In the genomic region with DNA sequence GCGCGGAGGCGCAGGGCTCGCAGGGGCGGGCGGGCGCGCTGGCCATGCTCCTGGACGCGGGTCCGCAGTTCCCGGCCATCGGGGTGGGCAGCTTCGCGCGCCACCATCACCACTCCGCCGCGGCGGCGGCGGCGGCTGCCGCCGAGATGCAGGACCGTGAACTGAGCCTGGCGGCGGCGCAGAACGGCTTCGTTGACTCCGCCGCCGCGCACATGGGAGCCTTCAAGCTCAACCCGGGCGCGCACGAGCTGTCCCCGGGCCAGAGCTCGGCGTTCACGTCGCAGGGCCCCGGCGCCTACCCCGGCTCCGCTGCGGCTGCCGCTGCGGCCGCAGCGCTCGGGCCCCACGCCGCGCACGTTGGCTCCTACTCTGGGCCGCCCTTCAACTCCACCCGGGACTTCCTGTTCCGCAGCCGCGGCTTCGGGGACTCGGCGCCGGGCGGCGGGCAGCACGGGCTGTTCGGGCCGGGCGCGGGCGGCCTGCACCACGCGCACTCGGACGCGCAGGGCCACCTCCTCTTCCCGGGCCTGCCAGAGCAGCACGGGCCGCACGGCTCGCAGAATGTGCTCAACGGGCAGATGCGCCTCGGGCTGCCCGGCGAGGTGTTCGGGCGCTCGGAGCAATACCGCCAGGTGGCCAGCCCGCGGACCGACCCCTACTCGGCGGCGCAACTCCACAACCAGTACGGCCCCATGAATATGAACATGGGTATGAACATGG, we compare ENCODE assay signal across 1 cellular context.
TF ChIP-seq lines count a peak whose summit lies in the region.

No MANE protein-coding gene starts in this region.

TF ChIP-seq in HepG2, 621 proteins besides CTCF, POLR2A, EP300 and RAD21 (continued from another document):
- TF ChIP-seq, protein P1, sequence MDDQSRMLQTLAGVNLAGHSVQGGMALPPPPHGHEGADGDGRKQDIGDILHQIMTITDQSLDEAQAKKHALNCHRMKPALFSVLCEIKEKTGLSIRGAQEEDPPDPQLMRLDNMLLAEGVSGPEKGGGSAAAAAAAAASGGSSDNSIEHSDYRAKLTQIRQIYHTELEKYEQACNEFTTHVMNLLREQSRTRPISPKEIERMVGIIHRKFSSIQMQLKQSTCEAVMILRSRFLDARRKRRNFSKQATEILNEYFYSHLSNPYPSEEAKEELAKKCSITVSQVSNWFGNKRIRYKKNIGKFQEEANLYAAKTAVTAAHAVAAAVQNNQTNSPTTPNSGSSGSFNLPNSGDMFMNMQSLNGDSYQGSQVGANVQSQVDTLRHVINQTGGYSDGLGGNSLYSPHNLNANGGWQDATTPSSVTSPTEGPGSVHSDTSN (CRISPR knock-in tag; IDR thresholded peaks at IDR 0.05; ENCODE audit: borderline replicate concordance): no peak
- TF ChIP-seq, protein P2, sequence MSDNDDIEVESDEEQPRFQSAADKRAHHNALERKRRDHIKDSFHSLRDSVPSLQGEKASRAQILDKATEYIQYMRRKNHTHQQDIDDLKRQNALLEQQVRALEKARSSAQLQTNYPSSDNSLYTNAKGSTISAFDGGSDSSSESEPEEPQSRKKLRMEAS (IDR thresholded peaks at IDR 0.05): peak; percentile 51; the same call in 1 of the 2 replicates
- TF ChIP-seq SETDB1 (CRISPR knock-in tag; IDR thresholded peaks at IDR 0.05; ENCODE audit: borderline replicate concordance) (no peak), NRL (CRISPR knock-in tag; IDR thresholded peaks at IDR 0.05; ENCODE audit: borderline replicate concordance) (no peak), ZNF350 (CRISPR knock-in tag; IDR thresholded peaks at IDR 0.05; ENCODE audit: borderline replicate concordance, low read depth) (no peak), ZSCAN30 (CRISPR knock-in tag; IDR thresholded peaks at IDR 0.05) (no peak), ZFX (CRISPR knock-in tag; IDR thresholded peaks at IDR 0.05; ENCODE audit: low read depth) (peak; percentile 54), SALL1 (CRISPR knock-in tag; IDR thresholded peaks at IDR 0.05) (peak; percentile 27; the same call in 1 of the 2 replicates), HMG20A (CRISPR knock-in tag; IDR thresholded peaks at IDR 0.05; ENCODE audit: borderline replicate concordance) (no peak), FOXK2 (IDR thresholded peaks at IDR 0.05) (no peak)
